23 cellular contexts compared by ENCODE assay signal in genomic region chr2:84995826-84996225, GRCh38. TPM values are rescaled to one million over a fixed set of nuclear protein-coding genes. Genes with fewer than 3 reads are reported as not detected.
DNase-seq lines count a peak whose midpoint lies in the region; ATAC-seq and TF ChIP-seq lines count a peak whose summit lies in the region.
"Had no signal": no experiment of that assay in that cellular context is flagged by ENCODE, and none has a peak within 500 bp of the region (broad histone marks: within the 10 kb centered on the region; RNA-seq: fewer than 3 reads in every experiment).

No MANE protein-coding gene starts in this region.

- H4K20me1 ChIP-seq in smooth muscle cell (ENCODE audit: low read depth): peaks cover 99% of the 10 kb centered on the region

- 91% methylated on average over 2 of the region's 2 CpGs for WGBS in smooth muscle cell (ENCODE audit: low lambda C conversion rate)

- intact Hi-C loops in Right ventricle myocardium inferior (cut with DNase I): no loop called here

- no peaks in the 10 kb centered on the region for H3K9me3 Mint-ChIP-seq in T-helper 1 cell treated with Interleukin-12 subunit alpha and Interleukin-12 subunit beta and Interleukin-4 antibody, amounts not matched to agents 30 μg/mL and 1 μg/mL, for 36 hours
- H3K9me3 Mint-ChIP-seq in activated naive CD4-positive, alpha-beta T cell treated with anti-CD3 and anti-CD28 coated beads, Interleukin-2, amount 50 U/mL, for 72 hours: no peaks in the 10 kb centered on the region
- H3K9me3 Mint-ChIP-seq in naive thymus-derived CD8-positive, alpha-beta T cell: no peaks in the 10 kb centered on the region
- H3K9me3 Mint-ChIP-seq: neural crest cell had no signal

- ATAC-seq in Right ventricle myocardium inferior: no peak
- peak; percentile 21 to 47 for ATAC-seq in activated naive CD4-positive, alpha-beta T cell treated with anti-CD3 and anti-CD28 coated beads, Interleukin-2, amount 50 U/mL, for 72 hours
- ATAC-seq in naive thymus-derived CD8-positive, alpha-beta T cell: no peak
- ATAC-seq: HepG2, left ventricle myocardium superior, upper lobe of right lung had no signal

- H3K9ac ChIP-seq in smooth muscle cell (ENCODE audit: low read depth): no peak overlapping the region

- H3K36me3 ChIP-seq in cardiac muscle cell: no peaks in the 10 kb centered on the region
- H3K36me3 ChIP-seq in smooth muscle cell (ENCODE audit: low read depth): no peaks in the 10 kb centered on the region
- H3K36me3 ChIP-seq: ascending aorta, prostate gland, upper lobe of right lung had no signal

- H3K36me3 Mint-ChIP-seq in T-helper 1 cell treated with Interleukin-12 subunit alpha and Interleukin-12 subunit beta and Interleukin-4 antibody, amounts not matched to agents 30 μg/mL and 1 μg/mL, for 36 hours (ENCODE audit: low read depth): peaks cover 6% of the 10 kb centered on the region
- H3K36me3 Mint-ChIP-seq in activated naive CD4-positive, alpha-beta T cell treated with anti-CD3 and anti-CD28 coated beads, Interleukin-2, amount 50 U/mL, for 72 hours: no peaks in the 10 kb centered on the region
- H3K36me3 Mint-ChIP-seq in naive thymus-derived CD8-positive, alpha-beta T cell: peaks cover 0 to 32% (median 5%) of the 10 kb centered on the region in 3 donors

- no peak overlapping the region for H2AFZ ChIP-seq in smooth muscle cell (ENCODE audit: low read depth)

- peaks cover 100% of the 10 kb centered on the region for H3K79me2 ChIP-seq in smooth muscle cell (ENCODE audit: low read depth)

- no peaks in the 10 kb centered on the region for H3K27me3 ChIP-seq in cardiac muscle cell
- H3K27me3 ChIP-seq in smooth muscle cell (ENCODE audit: low read depth): no peaks in the 10 kb centered on the region
- H3K27me3 ChIP-seq: ascending aorta, upper lobe of right lung had no signal

- H3K4me1 Mint-ChIP-seq in T-helper 1 cell treated with Interleukin-12 subunit alpha and Interleukin-12 subunit beta and Interleukin-4 antibody, amounts not matched to agents 30 μg/mL and 1 μg/mL, for 36 hours (ENCODE audit: low read depth): peaks cover 20% of the 10 kb centered on the region
- peaks cover 10 to 59% (median 43%) of the 10 kb centered on the region in 4 donors for H3K4me1 Mint-ChIP-seq in naive thymus-derived CD8-positive, alpha-beta T cell

- POLR2A ChIA-PET in naive thymus-derived CD8-positive, alpha-beta T cell (lab: Charles Lee): no interaction called here

- TF ChIP-seq CTCF in cardiac muscle cell (IDR thresholded peaks at IDR 0.05; ENCODE audit: low read depth, low read length) (no peak), smooth muscle cell (IDR thresholded peaks at IDR 0.05; ENCODE audit: borderline replicate concordance, insufficient read depth, poor library complexity, severe bottlenecking) (no peak)

- no peak overlapping the region for H3K4me3 Mint-ChIP-seq in T-helper 1 cell treated with Interleukin-12 subunit alpha and Interleukin-12 subunit beta and Interleukin-4 antibody, amounts not matched to agents 30 μg/mL and 1 μg/mL, for 36 hours
- H3K4me3 Mint-ChIP-seq in naive thymus-derived CD8-positive, alpha-beta T cell: no peak overlapping the region
- H3K4me3 Mint-ChIP-seq: neural crest cell had no signal

- H3F3A ChIP-seq in smooth muscle cell (ENCODE audit: low read depth): peaks cover 10% of the 10 kb centered on the region

- peak overlapping the region; percentile 19 for H3K27ac Mint-ChIP-seq in T-helper 1 cell treated with Interleukin-12 subunit alpha and Interleukin-12 subunit beta and Interleukin-4 antibody, amounts not matched to agents 30 μg/mL and 1 μg/mL, for 36 hours
- H3K27ac Mint-ChIP-seq in activated naive CD4-positive, alpha-beta T cell treated with anti-CD3 and anti-CD28 coated beads, Interleukin-2, amount 50 U/mL, for 72 hours: peak overlapping the region; percentile 74 to 86
- peak overlapping the region in 5 of 10 donors; percentile 15 to 82 (median 71) for H3K27ac Mint-ChIP-seq in naive thymus-derived CD8-positive, alpha-beta T cell

- H3K4me3 ChIP-seq in cardiac muscle cell: no peak overlapping the region
- no peak overlapping the region for H3K4me3 ChIP-seq in smooth muscle cell
- H3K4me3 ChIP-seq: ascending aorta, prostate gland, upper lobe of right lung had no signal

- H3K4me2 ChIP-seq in smooth muscle cell: no peak overlapping the region

- DNase-seq in T-helper 1 cell (no peak), cardiac muscle cell (ENCODE audit: low read depth in 1 of 2, low spot score in 1 of 2) (no peak), Right ventricle myocardium inferior (ENCODE audit: missing footprints) (no peak), smooth muscle cell (lab: John Stamatoyannopoulos, UW; ENCODE audit: unreplicated experiment) (no peak), NCI-H82 (lab: John Stamatoyannopoulos, UW) (no peak)
- DNase-seq in activated naive CD4-positive, alpha-beta T cell treated with anti-CD3 and anti-CD28 coated beads, Interleukin-2, amount 50 U/mL, for 72 hours (ENCODE audit: low spot score in 2 of 2): no peak
- no peak for DNase-seq in naive thymus-derived CD8-positive, alpha-beta T cell
- DNase-seq: 8988T; activated effector memory CD4-positive, alpha-beta T cell treated with anti-CD3 and anti-CD28 coated beads, Interleukin-2, amount 50 U/mL, for 16 hours; caudate nucleus; left ventricle myocardium superior; midbrain; NCI-H1048; NCI-H1694 treated with DMSO at 0.1 percent for 48 hours; NCI-H2171 treated with DMSO at 0.1 percent for 48 hours; NCI-H524 treated with DMSO at 0.1 percent for 48 hours; upper lobe of right lung had no signal

- H3K9me3 ChIP-seq in cardiac muscle cell (ENCODE audit: low read depth) (no peaks in the 10 kb centered on the region), smooth muscle cell (replicated peaks; ENCODE audit: low read depth) (no peaks in the 10 kb centered on the region)
- H3K9me3 ChIP-seq: ascending aorta, prostate gland, upper lobe of right lung had no signal

- no peaks in the 10 kb centered on the region for H3K27me3 Mint-ChIP-seq in T-helper 1 cell treated with Interleukin-12 subunit alpha and Interleukin-12 subunit beta and Interleukin-4 antibody, amounts not matched to agents 30 μg/mL and 1 μg/mL, for 36 hours (ENCODE audit: low read depth)
- no peaks in the 10 kb centered on the region for H3K27me3 Mint-ChIP-seq in naive thymus-derived CD8-positive, alpha-beta T cell

- H3K27ac ChIP-seq in cardiac muscle cell: peak overlapping the region; percentile 7
- peak overlapping the region; percentile 6 for H3K27ac ChIP-seq in smooth muscle cell (ENCODE audit: low read depth)
- H3K27ac ChIP-seq: ascending aorta, HL-60, prostate gland, upper lobe of right lung had no signal

- H3K4me1 ChIP-seq in cardiac muscle cell (ENCODE audit: low read depth) (peaks cover 4% of the 10 kb centered on the region), smooth muscle cell (ENCODE audit: low read depth) (no peaks in the 10 kb centered on the region)
- H3K4me1 ChIP-seq: prostate gland had no signal

RNA-seq across cellular contexts. Expression of gene KCMF1, which starts 24.9 kb away (rescaled TPM):
- 25.5 and 30.7 TPM in 2 replicates for total RNA-seq in cardiac muscle cell
- polyA plus RNA-seq in cardiac muscle cell: 47.8 and 62.6 TPM in 2 replicates
- total RNA-seq in Right ventricle myocardium inferior: 87.5 TPM
- 100 to 1,000 TPM; 108 to 124 TPM for total RNA-seq in activated naive CD4-positive, alpha-beta T cell treated with anti-CD3 and anti-CD28 coated beads, Interleukin-2, amount 50 U/mL, for 72 hours
- total RNA-seq in smooth muscle cell: 65.0 and 102 TPM in 2 replicates
- 55.0 and 56.5 TPM in 2 replicates for polyA plus RNA-seq in smooth muscle cell
- 10 to 100 TPM; 69.0 to 74.8 TPM for total RNA-seq in naive thymus-derived CD8-positive, alpha-beta T cell
- polyA plus RNA-seq in naive thymus-derived CD8-positive, alpha-beta T cell: 10 to 100 TPM; 13.3 to 30.2 (median 28.1) TPM

Comparison
In these comparisons a context has a peak if more than half of its experiments do, and no peak if none do; other contexts are left out.
1. ATAC-seq: peak in activated naive CD4-positive, alpha-beta T cell treated with anti-CD3 and anti-CD28 coated beads, Interleukin-2, amount 50 U/mL, for 72 hours (2 of 2); none in Right ventricle myocardium inferior (single experiment) and naive thymus-derived CD8-positive, alpha-beta T cell (0 of 2).